In the genomic region with DNA sequence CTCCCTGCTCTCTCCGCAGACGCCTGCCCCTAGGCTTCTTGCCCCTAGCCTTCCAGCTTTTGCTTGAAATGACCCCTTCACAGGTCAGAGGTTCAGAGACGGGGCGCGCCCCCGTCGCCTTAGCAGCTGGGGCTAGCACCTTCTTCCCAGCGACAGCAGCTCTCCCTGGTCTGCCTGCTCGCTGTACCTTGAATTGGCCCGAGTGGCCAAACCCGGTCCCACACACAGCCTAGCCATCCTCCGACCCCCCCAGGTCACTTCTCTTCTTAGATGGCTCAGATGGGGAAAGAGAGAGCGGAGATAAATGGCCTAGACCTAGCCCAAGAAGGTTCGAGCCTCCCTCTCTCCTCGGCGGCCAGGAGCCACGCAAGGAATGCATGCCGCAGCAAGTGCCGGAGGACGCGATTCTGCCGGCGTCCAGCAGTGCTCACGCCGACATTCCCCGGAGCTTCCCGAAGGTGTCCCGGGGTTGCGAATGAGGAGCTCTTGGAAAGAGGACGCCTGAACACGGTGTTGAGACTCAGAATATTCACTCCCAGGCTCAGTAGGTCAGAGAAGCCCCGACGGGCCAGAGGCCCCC, we compare ENCODE assay signal across 12 cellular contexts. TPM values are rescaled to one million over a fixed set of nuclear protein-coding genes. Genes with fewer than 3 reads are reported as not detected.
DNase-seq lines count a peak whose midpoint lies in the region; ATAC-seq and TF ChIP-seq lines count a peak whose summit lies in the region.
"Had no signal": no experiment of that assay in that cellular context is flagged by ENCODE, and none has a peak within 500 bp of the region (broad histone marks: within the 10 kb centered on the region; RNA-seq: fewer than 3 reads in every experiment).

No MANE protein-coding gene starts in this region.

- intact Hi-C loops in MCF 10A (cut with micrococcal nuclease) = no loop called here
- intact Hi-C loops in mammary epithelial cell (cut with micrococcal nuclease) = no loop called here

- dilution Hi-C loops in mammary epithelial cell (cut with HindIII; ENCODE audit: low sequenced_read_pairs) = loop anchor here (25.0 kb wide), 1 partner anchor 131 kb away; no protein-coding TSS in a partner anchor

- H3K4me3 ChIP-seq in mammary epithelial cell (replicated peaks in 1 of 3; ENCODE audit: insufficient read depth in 1 of 3, low read depth in 2 of 3, low read length in 3 of 3) (no peak overlapping the region), thoracic aorta (peak overlapping the region; percentile 31)

- no peak for ATAC-seq in T-helper 17 cell
- no peak for ATAC-seq in memory B cell (ENCODE audit: low read depth)
- ATAC-seq in thoracic aorta (ENCODE audit: insufficient number of reproducible peaks, low FRiP score, low read depth) = no peak
- no peak for ATAC-seq in foreskin keratinocyte
- ATAC-seq: esophagus mucosa, right cardiac atrium had no signal

- H3K9me3 Mint-ChIP-seq in MCF 10A (ENCODE audit: unreplicated experiment) (no peaks in the 10 kb centered on the region), memory B cell (no peaks in the 10 kb centered on the region)

- no peak overlapping the region for H3K9ac ChIP-seq in mammary epithelial cell (ENCODE audit: insufficient read depth, low read length)

- H3K4me2 ChIP-seq in mammary epithelial cell (ENCODE audit: insufficient read depth, low read depth, low read length) = no peak overlapping the region

- H3K27me3 Mint-ChIP-seq in MCF 10A (ENCODE audit: insufficient read depth, unreplicated experiment) (peaks cover 41% of the 10 kb centered on the region), T-helper 17 cell (peaks cover 72% of the 10 kb centered on the region), memory B cell (peaks cover 33% of the 10 kb centered on the region)

- H3K4me3 Mint-ChIP-seq in MCF 10A (ENCODE audit: unreplicated experiment) = peak overlapping the region; percentile 61
- peak overlapping the region; percentile 78 for H3K4me3 Mint-ChIP-seq in T-helper 17 cell
- H3K4me3 Mint-ChIP-seq in memory B cell = peak overlapping the region; percentile 50

- no TSS peak for BruUV-seq in MCF 10A (replicated peaks; lab: Mats Ljungman, UMichigan)
- BruUV-seq in mammary epithelial cell (replicated peaks; lab: Mats Ljungman, UMichigan) = no TSS peak

- H3K27ac Mint-ChIP-seq in MCF 10A (ENCODE audit: low read depth, unreplicated experiment) (no peak overlapping the region), T-helper 17 cell (no peak overlapping the region), memory B cell (peak overlapping the region; percentile 7)
- H3K27ac Mint-ChIP-seq: CD4-positive, alpha-beta memory T cell had no signal

- CTCF ChIA-PET in MCF 10A (lab: Yijun Ruan, JAX) = interaction anchor here (0.6 to 0.7 kb wide), 3 partner anchors 32 to 422 kb away, joined by 3 read pairs; no protein-coding TSS in a partner anchor
- CTCF ChIA-PET in mammary epithelial cell (lab: Charles Lee; ENCODE audit: low non-redundant PET) = no interaction called here

- DNase-seq in MCF 10A (ENCODE audit: unreplicated experiment) (no peak), mammary epithelial cell (no peak), T-helper 17 cell (no peak), memory B cell (ENCODE audit: low spot score in 2 of 2) (no peak), thoracic aorta (ENCODE audit: low spot score) (no peak), foreskin keratinocyte (no peak), pons (ENCODE audit: low spot score) (no peak), UCSD-AML1 (lab: John Stamatoyannopoulos, UW; ENCODE audit: unreplicated experiment) (no peak)
- DNase-seq: CD4-positive, alpha-beta memory T cell; right cardiac atrium had no signal

- H3K79me2 ChIP-seq in mammary epithelial cell (ENCODE audit: insufficient read depth, low read length) = no peaks in the 10 kb centered on the region

- peaks cover 66% of the 10 kb centered on the region for H3K27me3 ChIP-seq in mammary epithelial cell (ENCODE audit: insufficient read depth, low read length)
- H3K27me3 ChIP-seq in thoracic aorta (replicated peaks; ENCODE audit: insufficient read depth) = peaks cover 7% of the 10 kb centered on the region
- peaks cover 100% of the 10 kb centered on the region for H3K27me3 ChIP-seq in foreskin keratinocyte

- H3K9me3 ChIP-seq in mammary epithelial cell (replicated peaks; ENCODE audit: insufficient read depth, low read length) (no peaks in the 10 kb centered on the region), T-helper 17 cell (ENCODE audit: control insufficient read depth, low read length, poor library complexity, severe bottlenecking) (no peaks in the 10 kb centered on the region), thoracic aorta (no peaks in the 10 kb centered on the region)

- no peaks in the 10 kb centered on the region for H3K36me3 ChIP-seq in mammary epithelial cell (ENCODE audit: insufficient read depth, low read length)
- H3K36me3 ChIP-seq in thoracic aorta = no peaks in the 10 kb centered on the region

- H3K4me1 ChIP-seq in mammary epithelial cell (ENCODE audit: insufficient read depth, low read length) (peaks cover 7% of the 10 kb centered on the region), thoracic aorta (ENCODE audit: control insufficient read depth in 1 of 2, low read depth in 2 of 2) (peaks cover 4 to 16% of the 10 kb centered on the region in 2 donors), foreskin keratinocyte (no peaks in the 10 kb centered on the region)

- 6% methylated on average over 8 of the region's 33 CpGs for WGBS in mammary epithelial cell (ENCODE audit: low coverage, missing lambda C conversion rate)

- no peak for TF ChIP-seq CTCF in MCF 10A (IDR thresholded peaks at IDR 0.05; ENCODE audit: unreplicated experiment)
- no peak for TF ChIP-seq CTCF in mammary epithelial cell (conservative IDR thresholded peaks at IDR 0.05 in 1 of 2, IDR thresholded peaks at IDR 0.05 in 1 of 2; ENCODE audit: extremely low read depth in 1 of 2, insufficient read depth in 1 of 2, low read depth in 1 of 2, low read length in 2 of 2)
- no peak for TF ChIP-seq CTCF in thoracic aorta (IDR thresholded peaks at IDR 0.05)
- TF ChIP-seq CTCF in foreskin keratinocyte (conservative IDR thresholded peaks at IDR 0.05) = no peak

- no peaks in the 10 kb centered on the region for H3K4me1 Mint-ChIP-seq in MCF 10A (ENCODE audit: insufficient read depth, unreplicated experiment)
- peaks cover 19% of the 10 kb centered on the region for H3K4me1 Mint-ChIP-seq in T-helper 17 cell
- peaks cover 19% of the 10 kb centered on the region for H3K4me1 Mint-ChIP-seq in memory B cell

- H3K27ac ChIP-seq in mammary epithelial cell (ENCODE audit: insufficient read depth, low read depth, low read length) = no peak overlapping the region
- no peak overlapping the region for H3K27ac ChIP-seq in thoracic aorta
- no peak overlapping the region for H3K27ac ChIP-seq in foreskin keratinocyte

- H4K20me1 ChIP-seq in mammary epithelial cell (ENCODE audit: insufficient read depth, low read length) = no peaks in the 10 kb centered on the region

- in situ Hi-C loops in mammary epithelial cell (cut with MboI; ENCODE audit: low sequenced_read_pairs in 2 of 2) = no loop called here

- peaks cover under 1% of the 10 kb centered on the region for H3K36me3 Mint-ChIP-seq in MCF 10A (ENCODE audit: insufficient read depth, unreplicated experiment)
- peaks cover 2% of the 10 kb centered on the region for H3K36me3 Mint-ChIP-seq in T-helper 17 cell (ENCODE audit: low read depth)
- no peaks in the 10 kb centered on the region for H3K36me3 Mint-ChIP-seq in memory B cell
- H3K36me3 Mint-ChIP-seq: CD4-positive, alpha-beta memory T cell had no signal

- H2AFZ ChIP-seq in mammary epithelial cell (ENCODE audit: low read depth, low read length) = no peak overlapping the region

- POLR2A ChIA-PET in MCF 10A (lab: Yijun Ruan, JAX) = interaction anchor here (0.6 kb wide), 1 partner anchor 62 kb away, joined by 5 read pairs; no protein-coding TSS in a partner anchor

RNA-seq across cellular contexts. Expression of a gene that starts 1.3 kb away (rescaled TPM):
- total RNA-seq in MCF 10A (2022) (not detected in 2 replicates), mammary epithelial cell (not detected), T-helper 17 cell (not detected), thoracic aorta (not detected), foreskin keratinocyte (not detected in 2 replicates)
- polyA plus RNA-seq in mammary epithelial cell (not detected), foreskin keratinocyte (not detected in 2 replicates)
- not detected for polyA minus RNA-seq in mammary epithelial cell
- total RNA-seq: CD4-positive, alpha-beta memory T cell; esophagus mucosa; right cardiac atrium had no signal
- polyA plus RNA-seq: CD4-positive, alpha-beta memory T cell; keratinocyte; right cardiac atrium had no signal

RNA-seq across cellular contexts. Expression of a gene that starts 20.7 kb away (rescaled TPM):
- total RNA-seq in MCF 10A (2022) (not detected in 2 replicates), mammary epithelial cell (not detected), T-helper 17 cell (not detected), thoracic aorta (not detected), foreskin keratinocyte (not detected in 2 replicates)
- polyA plus RNA-seq in mammary epithelial cell (not detected), foreskin keratinocyte (not detected in 2 replicates)
- polyA minus RNA-seq in mammary epithelial cell = not detected
- total RNA-seq: CD4-positive, alpha-beta memory T cell; esophagus mucosa; right cardiac atrium had no signal
- polyA plus RNA-seq: CD4-positive, alpha-beta memory T cell; keratinocyte; right cardiac atrium had no signal

RNA-seq across cellular contexts. Expression of a gene that starts 48.0 kb away (rescaled TPM):
- total RNA-seq in MCF 10A (2022) = 0.17 and 0.35 TPM in 2 replicates
- total RNA-seq in mammary epithelial cell = not detected
- not detected for polyA plus RNA-seq in mammary epithelial cell
- not detected for polyA minus RNA-seq in mammary epithelial cell
- not detected for total RNA-seq in T-helper 17 cell
- under 1 TPM in 1 of 2 donors, not detected in 1; 0.28 TPM for total RNA-seq in thoracic aorta
- total RNA-seq in foreskin keratinocyte = not detected in 2 replicates
- polyA plus RNA-seq in foreskin keratinocyte = not detected in 2 replicates
- total RNA-seq: CD4-positive, alpha-beta memory T cell; esophagus mucosa; right cardiac atrium had no signal
- polyA plus RNA-seq: CD4-positive, alpha-beta memory T cell; keratinocyte; right cardiac atrium had no signal
